Comparison of ENCODE assay signal across 20 cellular contexts in genomic region chr1:247316590-247317197, GRCh38. TPM values are rescaled to one million over a fixed set of nuclear protein-coding genes. Genes with fewer than 3 reads are reported as not detected.
DNase-seq lines count a peak whose midpoint lies in the region; ATAC-seq and TF ChIP-seq lines count a peak whose summit lies in the region.
"Had no signal": no experiment of that assay in that cellular context is flagged by ENCODE, and none has a peak within 500 bp of the region (broad histone marks: within the 10 kb centered on the region; RNA-seq: fewer than 3 reads in every experiment).

No MANE protein-coding gene starts in this region.

- H3K4me2 ChIP-seq in OCI-LY3 (ENCODE audit: low read length): peak overlapping the region; percentile 97

- H3K9me3 Mint-ChIP-seq in nephron progenitor cell (no peaks in the 10 kb centered on the region), WTC11 (no peaks in the 10 kb centered on the region)
- H3K9me3 Mint-ChIP-seq in activated T-cell treated with anti-CD3 and anti-CD28 coated beads, Interleukin-2, amount 50 U/mL, for 72 hours: no peaks in the 10 kb centered on the region
- H3K9me3 Mint-ChIP-seq: activated CD4-positive, alpha-beta memory T cell treated with anti-CD3 and anti-CD28 coated beads for 36 hours; activated naive CD4-positive, alpha-beta T cell treated with anti-CD3 and anti-CD28 coated beads, Interleukin-2, amount 50 U/mL, for 24 hours; effector memory CD8-positive, alpha-beta T cell; T-helper 1 cell treated with Interleukin-12 subunit alpha and Interleukin-12 subunit beta and Interleukin-4 antibody, amounts not matched to agents 30 μg/mL and 1 μg/mL, for 36 hours had no signal

- H3K36me3 Mint-ChIP-seq in nephron progenitor cell (ENCODE audit: low read depth): peaks cover 73% of the 10 kb centered on the region
- peaks cover 0 to 15% of the 10 kb centered on the region in 2 donors for H3K36me3 Mint-ChIP-seq in activated T-cell treated with anti-CD3 and anti-CD28 coated beads, Interleukin-2, amount 50 U/mL, for 72 hours (ENCODE audit: insufficient read depth in 2 of 2)
- H3K36me3 Mint-ChIP-seq in WTC11: peaks cover 58% of the 10 kb centered on the region

- peak overlapping the region; percentile 93 for H3K9ac ChIP-seq in OCI-LY3 (ENCODE audit: low read length)

- H3K4me1 Mint-ChIP-seq in nephron progenitor cell: peaks cover 23% of the 10 kb centered on the region
- H3K4me1 Mint-ChIP-seq in activated T-cell treated with anti-CD3 and anti-CD28 coated beads, Interleukin-2, amount 50 U/mL, for 72 hours (ENCODE audit: low read depth): peaks cover 17% of the 10 kb centered on the region
- H3K4me1 Mint-ChIP-seq in WTC11: peaks cover 6% of the 10 kb centered on the region; the same call in 1 of the 2 replicates
- H3K4me1 Mint-ChIP-seq: activated naive CD4-positive, alpha-beta T cell treated with anti-CD3 and anti-CD28 coated beads, Interleukin-2, amount 50 U/mL, for 24 hours had no signal

- H3K4me3 Mint-ChIP-seq in nephron progenitor cell (no peak overlapping the region), WTC11 (no peak overlapping the region)
- H3K4me3 Mint-ChIP-seq in activated T-cell treated with anti-CD3 and anti-CD28 coated beads, Interleukin-2, amount 50 U/mL, for 72 hours: no peak overlapping the region
- H3K4me3 Mint-ChIP-seq: activated CD4-positive, alpha-beta memory T cell treated with anti-CD3 and anti-CD28 coated beads for 36 hours; activated naive CD4-positive, alpha-beta T cell treated with anti-CD3 and anti-CD28 coated beads, Interleukin-2, amount 50 U/mL, for 24 hours; effector memory CD8-positive, alpha-beta T cell; T-helper 1 cell treated with Interleukin-12 subunit alpha and Interleukin-12 subunit beta and Interleukin-4 antibody, amounts not matched to agents 30 μg/mL and 1 μg/mL, for 36 hours had no signal

- DNase-seq in nephron progenitor cell (no peak), Kasumi-1 (lab: John Stamatoyannopoulos, UW) (no peak), WTC11 (ENCODE audit: low spot score) (no peak), thyroid gland (no peak)
- no peak for DNase-seq in activated T-cell treated with anti-CD3 and anti-CD28 coated beads, Interleukin-2, amount 50 U/mL, for 72 hours
- DNase-seq: activated CD4-positive, alpha-beta memory T cell treated with anti-CD3 and anti-CD28 coated beads for 36 hours; activated T-cell treated with anti-CD3 and anti-CD28 coated beads, Interleukin-2, amount 50 U/mL, for 1 hour; effector memory CD8-positive, alpha-beta T cell; left ventricle myocardium superior; nucleus accumbens; SHP77 treated with DMSO at 0.1 percent for 48 hours; transverse colon; WERI-Rb-1 had no signal

- no peaks in the 10 kb centered on the region for H3K9me3 ChIP-seq in OCI-LY3 (ENCODE audit: insufficient read depth, low read length)
- H3K9me3 ChIP-seq in thyroid gland: no peaks in the 10 kb centered on the region
- H3K9me3 ChIP-seq: HAP-1, transverse colon had no signal

- H3K27me3 ChIP-seq in OCI-LY3 (ENCODE audit: low read depth, low read length) (no peaks in the 10 kb centered on the region), thyroid gland (no peaks in the 10 kb centered on the region)
- H3K27me3 ChIP-seq: transverse colon had no signal

- TF ChIP-seq POLR2A in thyroid gland (IDR thresholded peaks at IDR 0.05): no peak

- CTCF ChIA-PET in WTC11 (lab: Charles Lee): no interaction called here

- H3K27ac Mint-ChIP-seq in nephron progenitor cell (peak overlapping the region; percentile 95), WTC11 (no peak overlapping the region)
- no peak overlapping the region for H3K27ac Mint-ChIP-seq in activated T-cell treated with anti-CD3 and anti-CD28 coated beads, Interleukin-2, amount 50 U/mL, for 72 hours
- H3K27ac Mint-ChIP-seq: activated CD4-positive, alpha-beta memory T cell treated with anti-CD3 and anti-CD28 coated beads for 36 hours; activated naive CD4-positive, alpha-beta T cell treated with anti-CD3 and anti-CD28 coated beads, Interleukin-2, amount 50 U/mL, for 24 hours; T-helper 1 cell treated with Interleukin-12 subunit alpha and Interleukin-12 subunit beta and Interleukin-4 antibody, amounts not matched to agents 30 μg/mL and 1 μg/mL, for 36 hours had no signal

- intact Hi-C loops in thyroid gland (cut with DNase I): no loop called here

- H3K4me3 ChIP-seq in GM08714 (ENCODE audit: low read length) (peak overlapping the region; percentile 21; the same call in 1 of the 2 replicates), OCI-LY3 (ENCODE audit: low read length) (peak overlapping the region; percentile 71), thyroid gland (replicated peaks in 1 of 3) (no peak overlapping the region)
- H3K4me3 ChIP-seq: HAP-1, transverse colon had no signal

- no peaks in the 10 kb centered on the region for H4K20me1 ChIP-seq in OCI-LY3 (ENCODE audit: insufficient read depth, low read length)

- WGBS in thyroid gland, 2 donors: 89 to 95% methylated on average over 5 of the region's 5 CpGs

- peaks cover 54% of the 10 kb centered on the region for H3K4me1 ChIP-seq in OCI-LY3 (ENCODE audit: low read length)
- H3K4me1 ChIP-seq in thyroid gland: no peaks in the 10 kb centered on the region
- H3K4me1 ChIP-seq: HAP-1, transverse colon had no signal

- H3K79me2 ChIP-seq in OCI-LY3 (ENCODE audit: low read length): peaks cover 16% of the 10 kb centered on the region

- POLR2A ChIA-PET in WTC11 (lab: Charles Lee): no interaction called here

- no peak overlapping the region for H2AFZ ChIP-seq in OCI-LY3 (ENCODE audit: low read depth, low read length)

- H3K27ac ChIP-seq in OCI-LY3 (ENCODE audit: low read length) (peak overlapping the region; percentile 92), thyroid gland (no peak overlapping the region)
- H3K27ac ChIP-seq: transverse colon, WERI-Rb-1 had no signal

- peak; percentile 50 for ATAC-seq in GM21619 (IDR thresholded peaks at IDR 0.05; ENCODE audit: unreplicated experiment)
- ATAC-seq in activated T-cell treated with anti-CD3 and anti-CD28 coated beads, Interleukin-2, amount 50 U/mL, for 72 hours (replicated peaks in 1 of 2): no peak
- no peak for ATAC-seq in WTC11
- ATAC-seq: effector memory CD8-positive, alpha-beta T cell; left ventricle myocardium superior; right cardiac atrium had no signal

- TF ChIP-seq CTCF in OCI-LY3 (IDR thresholded peaks at IDR 0.05; ENCODE audit: low read depth, low read length) (no peak), nephron progenitor cell (IDR thresholded peaks at IDR 0.05) (no peak), WTC11 (IDR thresholded peaks at IDR 0.05) (no peak), thyroid gland (IDR thresholded peaks at IDR 0.05) (no peak)

- H3K36me3 ChIP-seq in OCI-LY3 (replicated peaks; ENCODE audit: low read depth, low read length) (peaks cover 57% of the 10 kb centered on the region), thyroid gland (peaks cover 5 to 15% of the 10 kb centered on the region in 2 donors)

- H3K27me3 Mint-ChIP-seq in nephron progenitor cell (ENCODE audit: low read depth, poor library complexity): no peaks in the 10 kb centered on the region
- no peaks in the 10 kb centered on the region for H3K27me3 Mint-ChIP-seq in activated T-cell treated with anti-CD3 and anti-CD28 coated beads, Interleukin-2, amount 50 U/mL, for 72 hours (ENCODE audit: low read depth)
- H3K27me3 Mint-ChIP-seq in WTC11 (ENCODE audit: low read depth): no peaks in the 10 kb centered on the region
- H3K27me3 Mint-ChIP-seq: activated CD4-positive, alpha-beta memory T cell treated with anti-CD3 and anti-CD28 coated beads for 36 hours; activated naive CD4-positive, alpha-beta T cell treated with anti-CD3 and anti-CD28 coated beads, Interleukin-2, amount 50 U/mL, for 24 hours; effector memory CD8-positive, alpha-beta T cell had no signal

TF ChIP-seq in WTC11, 78 proteins besides CTCF, POLR2A, EP300 and RAD21:
- TF ChIP-seq RELA (CRISPR knock-in tag; IDR thresholded peaks at IDR 0.05; ENCODE audit: borderline replicate concordance): no peak
- TF ChIP-seq, protein P1, sequence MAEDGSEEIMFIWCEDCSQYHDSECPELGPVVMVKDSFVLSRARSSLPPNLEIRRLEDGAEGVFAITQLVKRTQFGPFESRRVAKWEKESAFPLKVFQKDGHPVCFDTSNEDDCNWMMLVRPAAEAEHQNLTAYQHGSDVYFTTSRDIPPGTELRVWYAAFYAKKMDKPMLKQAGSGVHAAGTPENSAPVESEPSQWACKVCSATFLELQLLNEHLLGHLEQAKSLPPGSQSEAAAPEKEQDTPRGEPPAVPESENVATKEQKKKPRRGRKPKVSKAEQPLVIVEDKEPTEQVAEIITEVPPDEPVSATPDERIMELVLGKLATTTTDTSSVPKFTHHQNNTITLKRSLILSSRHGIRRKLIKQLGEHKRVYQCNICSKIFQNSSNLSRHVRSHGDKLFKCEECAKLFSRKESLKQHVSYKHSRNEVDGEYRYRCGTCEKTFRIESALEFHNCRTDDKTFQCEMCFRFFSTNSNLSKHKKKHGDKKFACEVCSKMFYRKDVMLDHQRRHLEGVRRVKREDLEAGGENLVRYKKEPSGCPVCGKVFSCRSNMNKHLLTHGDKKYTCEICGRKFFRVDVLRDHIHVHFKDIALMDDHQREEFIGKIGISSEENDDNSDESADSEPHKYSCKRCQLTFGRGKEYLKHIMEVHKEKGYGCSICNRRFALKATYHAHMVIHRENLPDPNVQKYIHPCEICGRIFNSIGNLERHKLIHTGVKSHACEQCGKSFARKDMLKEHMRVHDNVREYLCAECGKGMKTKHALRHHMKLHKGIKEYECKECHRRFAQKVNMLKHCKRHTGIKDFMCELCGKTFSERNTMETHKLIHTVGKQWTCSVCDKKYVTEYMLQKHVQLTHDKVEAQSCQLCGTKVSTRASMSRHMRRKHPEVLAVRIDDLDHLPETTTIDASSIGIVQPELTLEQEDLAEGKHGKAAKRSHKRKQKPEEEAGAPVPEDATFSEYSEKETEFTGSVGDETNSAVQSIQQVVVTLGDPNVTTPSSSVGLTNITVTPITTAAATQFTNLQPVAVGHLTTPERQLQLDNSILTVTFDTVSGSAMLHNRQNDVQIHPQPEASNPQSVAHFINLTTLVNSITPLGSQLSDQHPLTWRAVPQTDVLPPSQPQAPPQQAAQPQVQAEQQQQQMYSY (CRISPR knock-in tag; IDR thresholded peaks at IDR 0.05): no peak

RNA-seq across cellular contexts. Expression of gene ZNF496, which starts 15.0 kb away (rescaled TPM):
- 10 to 100 TPM; 29.7 to 32.9 TPM for total RNA-seq in activated T-cell treated with anti-CD3 and anti-CD28 coated beads, Interleukin-2, amount 50 U/mL, for 72 hours
- total RNA-seq in WTC11 (2021): 81.5 to 89.0 TPM (median 88.3 TPM) in 3 replicates
- total RNA-seq in thyroid gland: 10 to 100 TPM; 34.0 to 78.6 (median 51.9) TPM

Comparison
In these comparisons a context has a peak if more than half of its experiments do, and no peak if none do; other contexts are left out.
1. H3K4me3 ChIP-seq: peak in GM08714 (single experiment) and OCI-LY3 (single experiment); none in thyroid gland (0 of 3).